1 cellular context compared by ENCODE assay signal in genomic region chr2:88636026-88636425, GRCh38.
TF ChIP-seq lines count a peak whose summit lies in the region.

No MANE protein-coding gene starts in this region.

TF ChIP-seq in HepG2, 621 proteins besides CTCF, POLR2A, EP300 and RAD21 (continued from another document):
- TF ChIP-seq USF2 (IDR thresholded peaks at IDR 0.05; ENCODE audit: low read depth, low read length) (peak; percentile 75), USF2 (CRISPR knock-in tag; IDR thresholded peaks at IDR 0.05; ENCODE audit: borderline replicate concordance) (peak; percentile 52; the same call in 1 of the 2 replicates), UBTF (CRISPR knock-in tag; IDR thresholded peaks at IDR 0.05) (no peak), SAP130 (CRISPR knock-in tag; IDR thresholded peaks at IDR 0.05; ENCODE audit: low read depth) (peak; percentile 33; the same call in 1 of the 2 replicates), NR2C2 (CRISPR knock-in tag; IDR thresholded peaks at IDR 0.05; ENCODE audit: borderline replicate concordance) (peak; percentile 59; the same call in 1 of the 2 replicates), ZNF331 (CRISPR knock-in tag; IDR thresholded peaks at IDR 0.05) (0 out of 2 replicates have a peak, but pooled peaks have one; percentile 28), RCOR2 (CRISPR knock-in tag; IDR thresholded peaks at IDR 0.05) (no peak), NFE2L1 (CRISPR knock-in tag; IDR thresholded peaks at IDR 0.05; ENCODE audit: borderline replicate concordance) (no peak), ZNF263 (CRISPR knock-in tag; IDR thresholded peaks at IDR 0.05) (no peak), HNF4A (CRISPR knock-in tag; IDR thresholded peaks at IDR 0.05) (peak; percentile 79), GATAD2A (CRISPR knock-in tag; IDR thresholded peaks at IDR 0.05) (peak; percentile 32; the same call in 1 of the 2 replicates), HOMEZ (CRISPR knock-in tag; IDR thresholded peaks at IDR 0.05; ENCODE audit: low read depth) (0 out of 2 replicates have a peak, but pooled peaks have one; percentile 44), RARA (CRISPR knock-in tag; IDR thresholded peaks at IDR 0.05) (peak; percentile 53), FOSL2 (CRISPR knock-in tag; IDR thresholded peaks at IDR 0.05) (peak; percentile 34; the same call in 1 of the 2 replicates), ARNT (IDR thresholded peaks at IDR 0.05) (no peak), HOXA3 (CRISPR knock-in tag; IDR thresholded peaks at IDR 0.05) (peak; percentile 35; the same call in 1 of the 2 replicates), ATM (IDR thresholded peaks at IDR 0.05; ENCODE audit: borderline replicate concordance) (no peak), SKIL (CRISPR knock-in tag; IDR thresholded peaks at IDR 0.05; ENCODE audit: borderline replicate concordance) (no peak), ZNF12 (CRISPR knock-in tag; IDR thresholded peaks at IDR 0.05) (peak; percentile 63; the same call in 1 of the 2 replicates), TEAD3 (CRISPR knock-in tag; optimal IDR thresholded peaks at IDR 0.05; ENCODE audit: borderline replicate concordance) (peak; percentile 85), ATF5 (CRISPR knock-in tag; IDR thresholded peaks at IDR 0.05; ENCODE audit: low read depth) (no peak), MNT (IDR thresholded peaks at IDR 0.05) (0 out of 2 replicates have a peak, but pooled peaks have one; percentile 2), ZBTB43 (CRISPR knock-in tag; conservative IDR thresholded peaks at IDR 0.05) (no peak), ZNF629 (CRISPR knock-in tag; conservative IDR thresholded peaks at IDR 0.05) (no peak)
